8 cellular contexts compared by ENCODE assay signal in the genomic region with DNA sequence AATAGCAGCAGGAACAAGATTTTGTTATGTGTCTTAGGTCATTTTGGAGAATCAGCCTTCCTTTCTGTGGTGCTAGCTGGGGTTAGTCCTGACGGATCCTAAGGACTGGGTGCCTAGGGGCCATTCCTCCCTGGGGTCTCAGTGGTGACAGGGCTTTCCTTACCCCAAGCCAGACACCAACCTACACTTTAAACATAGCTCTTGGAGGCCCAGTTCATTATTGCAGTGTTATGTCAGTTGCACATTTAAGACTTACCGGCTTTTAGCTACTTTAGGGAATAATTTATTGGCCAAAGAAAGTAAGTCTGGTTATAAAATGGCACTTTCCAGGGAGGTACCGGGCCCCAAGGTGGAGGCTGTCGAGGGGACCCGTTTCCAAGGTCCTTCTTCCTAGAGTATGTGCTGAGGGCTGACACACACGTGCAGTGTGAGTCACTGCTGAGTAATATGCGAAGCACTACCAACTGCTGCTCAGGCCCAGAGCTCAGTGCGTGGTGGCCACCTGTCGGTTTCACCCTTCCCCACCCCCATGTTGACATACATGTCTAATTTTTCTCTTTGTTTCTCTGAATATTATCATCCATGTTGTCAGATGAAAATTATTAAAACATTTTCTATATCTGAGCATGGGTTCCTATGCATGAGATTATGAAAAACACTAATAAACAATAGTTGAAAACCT. TPM values are rescaled to one million over a fixed set of nuclear protein-coding genes. Genes with fewer than 3 reads are reported as not detected.
DNase-seq lines count a peak whose midpoint lies in the region; ATAC-seq and TF ChIP-seq lines count a peak whose summit lies in the region.

No MANE protein-coding gene starts in this region.

- H3K9me3 Mint-ChIP-seq in activated CD8-positive, alpha-beta T cell treated with anti-CD3 and anti-CD28 coated beads for 36 hours = no peaks in the 10 kb centered on the region

- H3K36me3 ChIP-seq in osteoblast (ENCODE audit: insufficient read depth, low read length) = peaks cover 18% of the 10 kb centered on the region

- H2AFZ ChIP-seq in osteoblast (ENCODE audit: low read length) = no peak overlapping the region

- no peaks in the 10 kb centered on the region for H3K27me3 Mint-ChIP-seq in activated CD8-positive, alpha-beta T cell treated with anti-CD3 and anti-CD28 coated beads for 36 hours

- H3K27me3 ChIP-seq in osteoblast (ENCODE audit: insufficient read depth, low read length) = no peaks in the 10 kb centered on the region

- H3K27ac Mint-ChIP-seq in activated CD8-positive, alpha-beta T cell treated with anti-CD3 and anti-CD28 coated beads for 36 hours = peak overlapping the region; percentile 51

- H3K4me3 ChIP-seq in osteoblast (ENCODE audit: insufficient read depth, low read length) = no peak overlapping the region

- no peaks in the 10 kb centered on the region for H3K9me3 ChIP-seq in osteoblast (ENCODE audit: low read depth, low read length)

- no peak overlapping the region for H3K4me2 ChIP-seq in osteoblast (ENCODE audit: insufficient read depth, low read length)

- TF ChIP-seq CTCF in activated CD8-positive, alpha-beta T cell treated with anti-CD3 and anti-CD28 coated beads for 36 hours (IDR thresholded peaks at IDR 0.05) = no peak
- peak; percentile 20 for TF ChIP-seq CTCF in osteoblast (IDR thresholded peaks at IDR 0.05; ENCODE audit: extremely low read depth, low read depth, low read length)

- H3K79me2 ChIP-seq in osteoblast (ENCODE audit: insufficient read depth, low read length) = no peaks in the 10 kb centered on the region

- peak overlapping the region; percentile 38 for H3K27ac ChIP-seq in osteoblast (ENCODE audit: low read depth, low read length)

- peaks cover 10% of the 10 kb centered on the region for H3K4me1 Mint-ChIP-seq in activated CD8-positive, alpha-beta T cell treated with anti-CD3 and anti-CD28 coated beads for 36 hours (ENCODE audit: low read depth)

- H3K4me3 Mint-ChIP-seq in activated CD8-positive, alpha-beta T cell treated with anti-CD3 and anti-CD28 coated beads for 36 hours = no peak overlapping the region

- CTCF ChIA-PET in activated CD8-positive, alpha-beta T cell treated with anti-CD3 and anti-CD28 coated beads for 36 hours (lab: Charles Lee) = interaction anchor here (1.2 to 3.2 kb wide), 3 partner anchors 12 to 100 kb away, joined by 3 to 18 read pairs (median 7); no protein-coding TSS in a partner anchor

- peaks cover 15% of the 10 kb centered on the region for H3K4me1 ChIP-seq in osteoblast (ENCODE audit: insufficient read depth, low read length)

- intact Hi-C loops in activated CD8-positive, alpha-beta T cell treated with anti-CD3 and anti-CD28 coated beads for 36 hours (cut with micrococcal nuclease) = no loop called here

- DNase-seq in EH (ENCODE audit: low read depth) (peak; percentile 80), osteoblast (ENCODE audit: insufficient read length, low spot score, missing footprints) (peak; percentile 39), NCI-H146 (lab: John Stamatoyannopoulos, UW) (no peak), NOMO-1 (lab: John Stamatoyannopoulos, UW; ENCODE audit: unreplicated experiment in 2 of 2) (no peak), DMS79 treated with DMSO at 0.1 percent for 48 hours (lab: John Stamatoyannopoulos, UW) (no peak)
- DNase-seq in activated CD8-positive, alpha-beta T cell treated with anti-CD3 and anti-CD28 coated beads for 36 hours = peak; percentile 77

- no peaks in the 10 kb centered on the region for H4K20me1 ChIP-seq in osteoblast (ENCODE audit: insufficient read depth, low read length)

- POLR2A ChIA-PET in activated CD8-positive, alpha-beta T cell treated with anti-CD3 and anti-CD28 coated beads for 36 hours (lab: Charles Lee) = interaction anchor here (0.9 to 1.2 kb wide), 2 partner anchors 23 to 95 kb away, joined by 3 to 4 read pairs; no protein-coding TSS in a partner anchor

- ATAC-seq in GM19463 (IDR thresholded peaks at IDR 0.05; ENCODE audit: unreplicated experiment) (peak; percentile 100), HG03457 (IDR thresholded peaks at IDR 0.05; ENCODE audit: unreplicated experiment) (peak; percentile 87)
- peak; percentile 100 for ATAC-seq in activated CD8-positive, alpha-beta T cell treated with anti-CD3 and anti-CD28 coated beads for 36 hours

- H3K36me3 Mint-ChIP-seq in activated CD8-positive, alpha-beta T cell treated with anti-CD3 and anti-CD28 coated beads for 36 hours (ENCODE audit: low read depth) = peaks cover 21% of the 10 kb centered on the region

RNA-seq across cellular contexts. Expression of a gene that starts 37.0 kb away (rescaled TPM):
- under 1 TPM; 0.20 to 0.25 TPM for total RNA-seq in activated CD8-positive, alpha-beta T cell treated with anti-CD3 and anti-CD28 coated beads for 36 hours
- 0.29 and 0.36 TPM in 2 replicates for total RNA-seq in osteoblast

Comparison
In these comparisons a context has a peak if more than half of its experiments do, and no peak if none do; other contexts are left out.
1. DNase-seq: peak in EH (single experiment), activated CD8-positive, alpha-beta T cell treated with anti-CD3 and anti-CD28 coated beads for 36 hours (single experiment) and osteoblast (single experiment); none in NCI-H146 (single experiment), NOMO-1 (0 of 2) and DMS79 treated with DMSO at 0.1 percent for 48 hours (single experiment).
2. Peak in every context shown above with its lines, with median percentiles within 50 percentile points of each other: ATAC-seq.